2 cellular contexts compared by ENCODE assay signal in the genomic region with DNA sequence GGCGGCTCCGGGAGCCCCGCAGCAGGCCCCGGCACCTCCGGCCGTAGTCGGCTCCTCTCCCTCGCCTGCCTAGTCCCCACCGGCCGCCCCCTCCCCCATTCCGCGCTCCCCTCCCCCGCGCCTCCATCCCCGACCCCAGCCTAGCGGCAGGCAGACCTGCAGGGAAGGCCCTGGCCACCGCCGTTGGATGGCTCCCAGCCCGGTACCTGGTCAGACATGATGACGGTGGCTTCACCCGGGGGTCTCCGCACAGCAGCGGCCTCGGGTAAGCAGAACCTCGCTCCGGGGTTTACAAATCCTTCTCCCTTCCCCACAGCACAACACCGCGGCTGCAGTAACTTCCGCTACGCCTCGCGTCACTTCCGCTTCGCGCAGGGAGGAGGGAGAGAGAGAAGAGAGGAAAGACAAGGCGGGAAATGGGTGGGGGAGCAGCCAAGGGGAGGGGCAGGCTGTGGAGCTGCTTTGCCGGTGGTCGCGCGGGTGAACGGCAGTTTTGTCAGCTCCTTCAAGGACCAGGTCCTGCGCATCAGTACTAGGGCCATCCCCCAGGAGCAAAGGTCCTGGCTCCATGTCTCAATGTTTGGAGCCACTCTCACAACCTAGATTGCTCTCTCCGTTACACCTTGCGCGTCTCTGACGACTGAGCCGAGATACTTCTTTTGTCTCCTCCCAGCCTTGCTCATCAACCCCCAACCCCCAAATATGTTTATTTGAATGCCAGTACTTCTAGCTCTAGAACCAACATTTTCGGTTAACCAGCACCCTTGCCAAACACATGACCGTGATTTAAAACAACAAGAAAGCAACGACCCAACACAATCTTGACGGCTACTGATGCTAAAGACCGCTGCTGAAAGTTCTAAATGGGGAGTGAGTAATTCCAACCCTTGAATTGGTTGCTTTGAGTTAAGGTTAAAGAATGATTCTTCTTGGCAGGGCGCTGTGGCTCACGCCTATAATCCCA.
A peak's percentile ranks its signal among the peaks of the same experiment; 100 is the strongest.
TF ChIP-seq lines count a peak whose summit lies in the region.

Gene SUMO1, minus strand, starts transcription at position 364 of the 964 bp plus-strand sequence. Its CDS starts 146 bp downstream, at position 218.

TF ChIP-seq in HCT116, 20 proteins besides CTCF, POLR2A, EP300 and RAD21 (continued from another document):
- TF ChIP-seq EZH2 (IDR thresholded peaks at IDR 0.05), result no peak
- TF ChIP-seq SP1 (IDR thresholded peaks at IDR 0.05; ENCODE audit: low read depth), result no peak
- TF ChIP-seq, protein P1, sequence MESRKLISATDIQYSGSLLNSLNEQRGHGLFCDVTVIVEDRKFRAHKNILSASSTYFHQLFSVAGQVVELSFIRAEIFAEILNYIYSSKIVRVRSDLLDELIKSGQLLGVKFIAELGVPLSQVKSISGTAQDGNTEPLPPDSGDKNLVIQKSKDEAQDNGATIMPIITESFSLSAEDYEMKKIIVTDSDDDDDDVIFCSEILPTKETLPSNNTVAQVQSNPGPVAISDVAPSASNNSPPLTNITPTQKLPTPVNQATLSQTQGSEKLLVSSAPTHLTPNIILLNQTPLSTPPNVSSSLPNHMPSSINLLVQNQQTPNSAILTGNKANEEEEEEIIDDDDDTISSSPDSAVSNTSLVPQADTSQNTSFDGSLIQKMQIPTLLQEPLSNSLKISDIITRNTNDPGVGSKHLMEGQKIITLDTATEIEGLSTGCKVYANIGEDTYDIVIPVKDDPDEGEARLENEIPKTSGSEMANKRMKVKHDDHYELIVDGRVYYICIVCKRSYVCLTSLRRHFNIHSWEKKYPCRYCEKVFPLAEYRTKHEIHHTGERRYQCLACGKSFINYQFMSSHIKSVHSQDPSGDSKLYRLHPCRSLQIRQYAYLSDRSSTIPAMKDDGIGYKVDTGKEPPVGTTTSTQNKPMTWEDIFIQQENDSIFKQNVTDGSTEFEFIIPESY (IDR thresholded peaks at IDR 0.05; ENCODE audit: extremely low read depth, insufficient replicate concordance, low read length), result no peak
- TF ChIP-seq TCF7L2 (IDR thresholded peaks at IDR 0.05; ENCODE audit: borderline replicate concordance, extremely low read depth, insufficient read depth, insufficient read length), result no peak
- no peak for TF ChIP-seq EZH2phosphoT487 (IDR thresholded peaks at IDR 0.05; ENCODE audit: borderline replicate concordance)
- TF ChIP-seq SRF (IDR thresholded peaks at IDR 0.05; ENCODE audit: low read depth), result no peak
- no peak for TF ChIP-seq JUND (IDR thresholded peaks at IDR 0.05)
- TF ChIP-seq EGR1 (IDR thresholded peaks at IDR 0.05; ENCODE audit: low read depth), result no peak
- peak; percentile 53; the same call in 1 of the 2 replicates for TF ChIP-seq CBX3 (IDR thresholded peaks at IDR 0.05; ENCODE audit: low read depth)
- TF ChIP-seq SIN3A (IDR thresholded peaks at IDR 0.05; ENCODE audit: low read depth), result peak; percentile 55; the same call in 1 of the 2 replicates
- TF ChIP-seq REST (IDR thresholded peaks at IDR 0.05; ENCODE audit: low read depth), result no peak
- TF ChIP-seq ZNF274 (IDR thresholded peaks at IDR 0.05; ENCODE audit: low read depth, low read length), result no peak
- TF ChIP-seq ELF1 (IDR thresholded peaks at IDR 0.05; ENCODE audit: borderline replicate concordance, low read depth), result no peak
- no peak for TF ChIP-seq CEBPB (IDR thresholded peaks at IDR 0.05; ENCODE audit: low read depth)

TF ChIP-seq in neural cell, 6 proteins besides CTCF, POLR2A, EP300 and RAD21 (continued from another document):
- TF ChIP-seq REST (IDR thresholded peaks at IDR 0.05; ENCODE audit: borderline replicate concordance) (peak; percentile 85), TAF1 (IDR thresholded peaks at IDR 0.05; ENCODE audit: low read depth) (peak; percentile 89), SMC3 (conservative IDR thresholded peaks at IDR 0.05; ENCODE audit: poor library complexity) (peak; percentile 13)
